Comparison of ENCODE assay signal across 21 cellular contexts in the genomic region with DNA sequence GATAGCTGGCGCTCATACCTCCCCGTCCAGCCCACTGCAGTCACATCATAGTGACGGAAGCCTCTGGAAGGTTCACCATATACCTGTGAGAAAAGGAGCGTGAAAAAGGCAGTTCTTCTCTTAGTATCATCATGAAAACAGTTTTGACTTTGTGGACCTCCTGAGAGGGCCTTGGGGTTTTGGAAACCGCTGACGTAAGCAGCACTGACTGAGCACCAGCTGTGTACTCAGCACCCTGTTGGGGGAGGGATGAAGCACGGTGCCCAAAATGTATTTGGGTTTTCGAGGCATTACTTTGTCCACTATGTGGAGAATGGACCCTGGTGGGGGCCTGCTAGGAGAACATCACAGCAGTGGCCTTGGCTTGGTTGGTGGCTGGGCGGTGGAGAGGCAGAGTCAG. TPM values are rescaled to one million over a fixed set of nuclear protein-coding genes. Genes with fewer than 3 reads are reported as not detected.
DNase-seq lines count a peak whose midpoint lies in the region; ATAC-seq lines count a peak whose summit lies in the region.
"Had no signal": no experiment of that assay in that cellular context is flagged by ENCODE, and none has a peak within 500 bp of the region (broad histone marks: within the 10 kb centered on the region; RNA-seq: fewer than 3 reads in every experiment).

No MANE protein-coding gene starts in this region.

- ATAC-seq in activated T-cell treated with anti-CD3 and anti-CD28 coated beads, Interleukin-2, amount 50 U/mL, for 72 hours (replicated peaks in 1 of 2): no peak
- peak; percentile 22 for ATAC-seq in stimulated activated naive CD8-positive, alpha-beta T cell treated with anti-CD3 and anti-CD28 coated beads, Interleukin-15, Interleukin-2, amounts not matched to agents 100 U/mL and 50 U/mL, for 24 hours
- no peak for ATAC-seq in activated CD4-positive, CD25-positive, alpha-beta regulatory T cell treated with anti-CD3 and anti-CD28 coated beads, Interleukin-2, amount 50 U/mL, for 24 hours
- ATAC-seq: GM23338, HCT116, PC-3 had no signal

- DNase-seq in T-helper 1 cell (no peak), activated T-cell treated with anti-CD3 and anti-CD28 coated beads for 4 hours (no peak), NCI-H1694 treated with DMSO at 0.1 percent for 48 hours (lab: John Stamatoyannopoulos, UW) (no peak)
- no peak for DNase-seq in activated T-cell treated with anti-CD3 and anti-CD28 coated beads, Interleukin-2, amount 50 U/mL, for 72 hours
- DNase-seq in activated naive CD8-positive, alpha-beta T cell treated with anti-CD3 and anti-CD28 coated beads for 36 hours: no peak
- no peak for DNase-seq in stimulated activated naive CD8-positive, alpha-beta T cell treated with anti-CD3 and anti-CD28 coated beads, Interleukin-15, Interleukin-2, amounts not matched to agents 100 U/mL and 50 U/mL, for 24 hours
- DNase-seq: DMS153, GF-D8, Karpas-422, NCI-H1436, NCI-H2029, NCI-H2171, NCI-H526, PC-3, RPMI8226 had no signal

- no peak overlapping the region for H3K4me3 Mint-ChIP-seq in T-helper 1 cell treated with Interleukin-12 subunit alpha and Interleukin-12 subunit beta and Interleukin-4 antibody, amounts not matched to agents 30 μg/mL and 1 μg/mL, for 36 hours
- peak overlapping the region in 1 of 2 donors; percentile 1 for H3K4me3 Mint-ChIP-seq in activated T-cell treated with anti-CD3 and anti-CD28 coated beads, Interleukin-2, amount 50 U/mL, for 72 hours
- H3K4me3 Mint-ChIP-seq in activated naive CD8-positive, alpha-beta T cell treated with anti-CD3 and anti-CD28 coated beads for 36 hours: peak overlapping the region; percentile 29
- H3K4me3 Mint-ChIP-seq: GM23338, IgD-negative memory B cell had no signal

- H3K27ac Mint-ChIP-seq in T-helper 1 cell treated with Interleukin-12 subunit alpha and Interleukin-12 subunit beta and Interleukin-4 antibody, amounts not matched to agents 30 μg/mL and 1 μg/mL, for 36 hours: peak overlapping the region; percentile 2
- H3K27ac Mint-ChIP-seq in activated T-cell treated with anti-CD3 and anti-CD28 coated beads, Interleukin-2, amount 50 U/mL, for 72 hours: peak overlapping the region; percentile 77
- peak overlapping the region; percentile 80 for H3K27ac Mint-ChIP-seq in activated naive CD8-positive, alpha-beta T cell treated with anti-CD3 and anti-CD28 coated beads for 36 hours
- H3K27ac Mint-ChIP-seq: GM23338, IgD-negative memory B cell had no signal

- H3K27me3 Mint-ChIP-seq in T-helper 1 cell treated with Interleukin-12 subunit alpha and Interleukin-12 subunit beta and Interleukin-4 antibody, amounts not matched to agents 30 μg/mL and 1 μg/mL, for 36 hours (ENCODE audit: low read depth): no peaks in the 10 kb centered on the region
- no peaks in the 10 kb centered on the region for H3K27me3 Mint-ChIP-seq in activated T-cell treated with anti-CD3 and anti-CD28 coated beads, Interleukin-2, amount 50 U/mL, for 72 hours (ENCODE audit: low read depth)
- no peaks in the 10 kb centered on the region for H3K27me3 Mint-ChIP-seq in activated naive CD8-positive, alpha-beta T cell treated with anti-CD3 and anti-CD28 coated beads for 36 hours
- H3K27me3 Mint-ChIP-seq: IgD-negative memory B cell had no signal

- H3K36me3 Mint-ChIP-seq in T-helper 1 cell treated with Interleukin-12 subunit alpha and Interleukin-12 subunit beta and Interleukin-4 antibody, amounts not matched to agents 30 μg/mL and 1 μg/mL, for 36 hours (ENCODE audit: low read depth): peaks cover 52% of the 10 kb centered on the region
- peaks cover 21 to 49% of the 10 kb centered on the region in 2 donors for H3K36me3 Mint-ChIP-seq in activated T-cell treated with anti-CD3 and anti-CD28 coated beads, Interleukin-2, amount 50 U/mL, for 72 hours (ENCODE audit: insufficient read depth in 2 of 2)
- H3K36me3 Mint-ChIP-seq in activated naive CD8-positive, alpha-beta T cell treated with anti-CD3 and anti-CD28 coated beads for 36 hours: peaks cover 86% of the 10 kb centered on the region

- H3K9me3 Mint-ChIP-seq in T-helper 1 cell treated with Interleukin-12 subunit alpha and Interleukin-12 subunit beta and Interleukin-4 antibody, amounts not matched to agents 30 μg/mL and 1 μg/mL, for 36 hours: peaks cover 10% of the 10 kb centered on the region
- H3K9me3 Mint-ChIP-seq in activated T-cell treated with anti-CD3 and anti-CD28 coated beads, Interleukin-2, amount 50 U/mL, for 72 hours: peaks cover 5 to 9% of the 10 kb centered on the region in 2 donors
- peaks cover 21% of the 10 kb centered on the region for H3K9me3 Mint-ChIP-seq in activated naive CD8-positive, alpha-beta T cell treated with anti-CD3 and anti-CD28 coated beads for 36 hours
- H3K9me3 Mint-ChIP-seq: GM23338, IgD-negative memory B cell had no signal

- H3K4me1 Mint-ChIP-seq in T-helper 1 cell treated with Interleukin-12 subunit alpha and Interleukin-12 subunit beta and Interleukin-4 antibody, amounts not matched to agents 30 μg/mL and 1 μg/mL, for 36 hours (ENCODE audit: low read depth): peaks cover 64% of the 10 kb centered on the region
- peaks cover 82% of the 10 kb centered on the region for H3K4me1 Mint-ChIP-seq in activated T-cell treated with anti-CD3 and anti-CD28 coated beads, Interleukin-2, amount 50 U/mL, for 72 hours (ENCODE audit: low read depth)
- peaks cover 64% of the 10 kb centered on the region for H3K4me1 Mint-ChIP-seq in activated naive CD8-positive, alpha-beta T cell treated with anti-CD3 and anti-CD28 coated beads for 36 hours

RNA-seq across cellular contexts. Expression of gene SCLY, which starts 5.4 kb away (rescaled TPM):
- total RNA-seq in activated T-cell treated with anti-CD3 and anti-CD28 coated beads, Interleukin-2, amount 50 U/mL, for 72 hours: 10 to 100 TPM; 36.3 to 38.2 TPM
- total RNA-seq in activated naive CD8-positive, alpha-beta T cell treated with anti-CD3 and anti-CD28 coated beads for 36 hours: 10 to 100 TPM; 71.6 to 72.9 TPM

RNA-seq across cellular contexts. Expression of gene ESPNL, which starts 33.9 kb away (rescaled TPM):
- total RNA-seq in activated T-cell treated with anti-CD3 and anti-CD28 coated beads, Interleukin-2, amount 50 U/mL, for 72 hours: under 1 TPM; 0.07 to 0.19 TPM
- not detected for total RNA-seq in activated naive CD8-positive, alpha-beta T cell treated with anti-CD3 and anti-CD28 coated beads for 36 hours
- total RNA-seq: MCF 10A, PC-3 had no signal

Comparison
In these comparisons a context has a peak if more than half of its experiments do, and no peak if none do; other contexts are left out.
1. H3K27ac Mint-ChIP-seq: peak in every context shown above with its lines; median percentile 80 in activated naive CD8-positive, alpha-beta T cell treated with anti-CD3 and anti-CD28 coated beads for 36 hours; 77 in activated T-cell treated with anti-CD3 and anti-CD28 coated beads, Interleukin-2, amount 50 U/mL, for 72 hours; 2 in T-helper 1 cell treated with Interleukin-12 subunit alpha and Interleukin-12 subunit beta and Interleukin-4 antibody, amounts not matched to agents 30 μg/mL and 1 μg/mL, for 36 hours.